1 cellular context compared by ENCODE assay signal in the genomic region with DNA sequence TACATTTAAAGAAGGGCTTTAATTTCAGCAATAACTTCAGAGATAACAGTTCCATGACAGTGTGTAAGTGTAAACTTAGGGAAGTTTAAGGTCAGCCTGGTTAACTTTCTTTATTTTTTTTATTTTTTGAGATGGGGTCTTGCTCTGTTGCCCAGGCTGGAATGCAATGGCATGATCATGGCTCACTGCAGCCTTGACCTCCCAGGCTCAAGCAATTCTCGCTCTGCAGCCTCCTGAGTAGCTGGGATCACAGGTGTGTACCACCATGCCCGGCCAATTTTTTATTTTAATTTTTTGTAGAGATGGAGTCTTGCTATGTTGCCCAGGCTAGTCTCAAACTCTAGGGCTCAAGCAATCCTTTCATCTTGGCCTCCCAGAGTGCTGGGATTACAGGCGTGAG. TPM values are rescaled to one million over a fixed set of nuclear protein-coding genes. Genes with fewer than 3 reads are reported as not detected.
"Had no signal": no experiment of that assay in that cellular context is flagged by ENCODE, and none has a peak within 500 bp of the region (broad histone marks: within the 10 kb centered on the region; RNA-seq: fewer than 3 reads in every experiment).

No MANE protein-coding gene starts in this region.

RNA-seq across cellular contexts. Expression of a gene that starts 14.6 kb away (rescaled TPM):
- total RNA-seq: GM23338 had no signal
- polyA plus RNA-seq: GM23338 had no signal
